27 cellular contexts compared by ENCODE assay signal in the genomic region with DNA sequence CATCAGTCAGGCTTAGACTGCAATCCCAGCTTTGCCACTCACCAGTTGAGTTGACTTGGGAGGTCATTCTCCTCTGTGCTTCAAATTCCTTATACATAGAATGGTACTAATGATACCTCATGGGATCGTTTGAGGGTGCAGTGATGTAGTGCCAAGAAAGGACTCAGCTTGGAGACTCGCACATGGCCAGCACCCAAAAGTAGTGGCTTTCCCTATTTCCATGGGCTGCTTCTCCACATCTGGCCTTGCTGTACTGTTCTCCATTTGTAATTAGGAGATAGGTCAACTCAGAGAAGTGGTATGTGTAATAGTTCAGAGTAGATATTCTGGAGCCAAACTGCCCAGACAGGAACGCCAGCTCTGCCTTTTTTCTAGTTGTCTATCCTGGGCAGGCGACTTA. TPM values are rescaled to one million over a fixed set of nuclear protein-coding genes. Genes with fewer than 3 reads are reported as not detected.
DNase-seq lines count a peak whose midpoint lies in the region; ATAC-seq and TF ChIP-seq lines count a peak whose summit lies in the region.
"Had no signal": no experiment of that assay in that cellular context is flagged by ENCODE, and none has a peak within 500 bp of the region (broad histone marks: within the 10 kb centered on the region; RNA-seq: fewer than 3 reads in every experiment).

No MANE protein-coding gene starts in this region.

- no peak overlapping the region for H4K8ac ChIP-seq in trophoblast cell (ENCODE audit: low read depth, low read length)

- no peaks in the 10 kb centered on the region for H3K79me2 ChIP-seq in trophoblast cell (ENCODE audit: control insufficient read depth, insufficient read depth, low read length, poor library complexity)

- TF ChIP-seq CTCF in glutamatergic neuron (IDR thresholded peaks at IDR 0.05; ENCODE audit: partially characterized antibody, unreplicated experiment), result no peak

- H3K27ac ChIP-seq in trophoblast cell (ENCODE audit: low read depth, low read length), result no peak overlapping the region
- H3K27ac ChIP-seq: BLaER1 had no signal

- H3K4ac ChIP-seq in trophoblast cell (ENCODE audit: low read depth, low read length), result no peak overlapping the region

- no peak overlapping the region for H2BK12ac ChIP-seq in trophoblast cell (ENCODE audit: low read length)

- H3K4me3 ChIP-seq in trophoblast cell (ENCODE audit: low read depth, low read length), result no peak overlapping the region
- H3K4me3 ChIP-seq: BLaER1 had no signal

- H3K9me3 Mint-ChIP-seq in glutamatergic neuron (ENCODE audit: unreplicated experiment), result peaks cover 9% of the 10 kb centered on the region
- H3K9me3 Mint-ChIP-seq: CD4-positive, alpha-beta T cell; IgD-negative memory B cell had no signal

- H3K36me3 ChIP-seq in trophoblast cell (ENCODE audit: control insufficient read depth in 1 of 2, insufficient read depth in 2 of 2, low read length in 2 of 2), result no peaks in the 10 kb centered on the region
- H3K36me3 ChIP-seq: BLaER1 had no signal

- H2AK5ac ChIP-seq in trophoblast cell (ENCODE audit: low read length), result no peak overlapping the region

- H3K79me1 ChIP-seq in trophoblast cell (ENCODE audit: low read length), result no peaks in the 10 kb centered on the region

- no peak overlapping the region for H3K23ac ChIP-seq in trophoblast cell (ENCODE audit: low read length)

- H3K18ac ChIP-seq in trophoblast cell (ENCODE audit: low read length), result no peak overlapping the region

- no peak overlapping the region for H3K4me3 Mint-ChIP-seq in glutamatergic neuron (ENCODE audit: unreplicated experiment)
- H3K4me3 Mint-ChIP-seq: CD4-positive, alpha-beta T cell had no signal

- no peaks in the 10 kb centered on the region for H3K27me3 ChIP-seq in trophoblast cell (ENCODE audit: insufficient read depth, low read length)
- H3K27me3 ChIP-seq: BLaER1 had no signal

- H4K91ac ChIP-seq in trophoblast cell (ENCODE audit: low read depth, low read length), result no peak overlapping the region

- H3K27ac Mint-ChIP-seq in glutamatergic neuron (ENCODE audit: unreplicated experiment), result no peak overlapping the region
- H3K27ac Mint-ChIP-seq: CD4-positive, alpha-beta T cell; IgD-negative memory B cell had no signal

- no peak overlapping the region for H3K14ac ChIP-seq in trophoblast cell (ENCODE audit: low read length)

- no peak overlapping the region for H2BK5ac ChIP-seq in trophoblast cell (ENCODE audit: low read depth, low read length, poor library complexity)

- H2AFZ ChIP-seq in trophoblast cell (ENCODE audit: insufficient read depth, low read length, poor library complexity), result no peak overlapping the region

- H3K9ac ChIP-seq in trophoblast cell (ENCODE audit: low read length), result no peak overlapping the region
- H3K9ac ChIP-seq: BLaER1 had no signal

- no peak overlapping the region for H4K12ac ChIP-seq in trophoblast cell (ENCODE audit: low read depth, low read length)

- peak; percentile 78 for DNase-seq in AG08395 (ENCODE audit: low spot score)
- DNase-seq in GM04503 (ENCODE audit: low read depth), result peak; percentile 62
- peak; percentile 90 for DNase-seq in fibroblast of gingiva (ENCODE audit: low read depth)
- DNase-seq in trophoblast cell, result peak; percentile 28 to 57
- DNase-seq in glutamatergic neuron, result no peak
- DNase-seq in NCI-H2227 treated with DMSO at 0.1 percent for 48 hours (lab: John Stamatoyannopoulos, UW), result no peak
- no peak for DNase-seq in HuH-7.5 (ENCODE audit: low spot score)
- DNase-seq: CD4-positive, alpha-beta T cell; COR-L47; DMS 273 treated with DMSO at 0.1 percent for 48 hours; DND-41; GOT3; HCEC 1CT; NCI-H1105; NCI-H2081; NCI-H2171; NCI-H526; OCI-M1 had no signal

- ATAC-seq in HG03159 (IDR thresholded peaks at IDR 0.05; ENCODE audit: unreplicated experiment), result no peak

- WGBS in trophoblast cell (ENCODE audit: extremely low coverage, insufficient coverage, insufficient read length), result no CpG with 5 or more reads among the region's 4 CpGs

- H3K27me3 Mint-ChIP-seq in glutamatergic neuron (ENCODE audit: unreplicated experiment), result no peaks in the 10 kb centered on the region
- H3K27me3 Mint-ChIP-seq: CD4-positive, alpha-beta T cell had no signal

- H3K4me1 ChIP-seq in trophoblast cell (ENCODE audit: control insufficient read depth in 1 of 2, insufficient read depth in 2 of 2, low read length in 2 of 2), result peaks cover 2 to 4% of the 10 kb centered on the region in 2 experiments

- H3K9me3 ChIP-seq in trophoblast cell (ENCODE audit: insufficient read depth, low read depth, low read length), result no peaks in the 10 kb centered on the region
- H3K9me3 ChIP-seq: BLaER1 had no signal

- H3K36me3 Mint-ChIP-seq in glutamatergic neuron (ENCODE audit: unreplicated experiment), result peaks cover 6% of the 10 kb centered on the region
- H3K36me3 Mint-ChIP-seq: IgD-negative memory B cell had no signal

- no peak overlapping the region for H2BK120ac ChIP-seq in trophoblast cell (ENCODE audit: insufficient read depth, low read length, poor library complexity)

- H3K4me1 Mint-ChIP-seq in glutamatergic neuron (ENCODE audit: low read depth, unreplicated experiment), result no peaks in the 10 kb centered on the region

- H3K4me2 ChIP-seq in trophoblast cell (ENCODE audit: low read length), result no peak overlapping the region
- H3K4me2 ChIP-seq: BLaER1 had no signal

RNA-seq across cellular contexts. Expression of a gene that starts 5.5 kb away (rescaled TPM):
- not detected in 2 replicates for polyA plus RNA-seq in trophoblast cell (2013)
- not detected for total RNA-seq in glutamatergic neuron (ENCODE audit: unreplicated experiment)
- total RNA-seq: A172; CD4-positive, alpha-beta T cell; G401; RPMI7951; SK-MEL-5 had no signal
- polyA plus RNA-seq: AG04450, IgD-negative memory B cell had no signal

RNA-seq across cellular contexts. Expression of a gene that starts 23.1 kb away (rescaled TPM):
- 0.19 and 0.33 TPM in 2 replicates for polyA plus RNA-seq in trophoblast cell (2013)
- 1.7 TPM for total RNA-seq in glutamatergic neuron (ENCODE audit: unreplicated experiment)
- total RNA-seq: CD4-positive, alpha-beta T cell; G401; Right ventricle myocardium superior; RPMI7951; SK-MEL-5 had no signal
- polyA plus RNA-seq: AG04450, IgD-negative memory B cell had no signal

RNA-seq across cellular contexts. Expression of a gene that starts 24.3 kb away (rescaled TPM):
- not detected in 2 replicates for polyA plus RNA-seq in trophoblast cell (2013)
- not detected for total RNA-seq in glutamatergic neuron (ENCODE audit: unreplicated experiment)
- total RNA-seq: A172; CD4-positive, alpha-beta T cell; G401; RPMI7951; SK-MEL-5 had no signal
- polyA plus RNA-seq: AG04450, IgD-negative memory B cell had no signal

RNA-seq across cellular contexts. Expression of a gene that starts 33.6 kb away (rescaled TPM):
- 6.6 and 7.0 TPM in 2 replicates for polyA plus RNA-seq in trophoblast cell (2013)
- 28.8 TPM for total RNA-seq in glutamatergic neuron (ENCODE audit: unreplicated experiment)

RNA-seq across cellular contexts. Expression of a gene that starts 39.1 kb away (rescaled TPM):
- 27.5 and 27.6 TPM in 2 replicates for polyA plus RNA-seq in trophoblast cell (2013)
- 57.5 TPM for total RNA-seq in glutamatergic neuron (ENCODE audit: unreplicated experiment)

Comparison
In these comparisons a context has a peak if more than half of its experiments do, and no peak if none do; other contexts are left out.
1. DNase-seq: peak in AG08395 (single experiment), GM04503 (single experiment), fibroblast of gingiva (single experiment) and trophoblast cell (2 of 2); none in glutamatergic neuron (single experiment), NCI-H2227 treated with DMSO at 0.1 percent for 48 hours (single experiment) and HuH-7.5 (single experiment).